1 cellular context compared by ENCODE assay signal in the genomic region with DNA sequence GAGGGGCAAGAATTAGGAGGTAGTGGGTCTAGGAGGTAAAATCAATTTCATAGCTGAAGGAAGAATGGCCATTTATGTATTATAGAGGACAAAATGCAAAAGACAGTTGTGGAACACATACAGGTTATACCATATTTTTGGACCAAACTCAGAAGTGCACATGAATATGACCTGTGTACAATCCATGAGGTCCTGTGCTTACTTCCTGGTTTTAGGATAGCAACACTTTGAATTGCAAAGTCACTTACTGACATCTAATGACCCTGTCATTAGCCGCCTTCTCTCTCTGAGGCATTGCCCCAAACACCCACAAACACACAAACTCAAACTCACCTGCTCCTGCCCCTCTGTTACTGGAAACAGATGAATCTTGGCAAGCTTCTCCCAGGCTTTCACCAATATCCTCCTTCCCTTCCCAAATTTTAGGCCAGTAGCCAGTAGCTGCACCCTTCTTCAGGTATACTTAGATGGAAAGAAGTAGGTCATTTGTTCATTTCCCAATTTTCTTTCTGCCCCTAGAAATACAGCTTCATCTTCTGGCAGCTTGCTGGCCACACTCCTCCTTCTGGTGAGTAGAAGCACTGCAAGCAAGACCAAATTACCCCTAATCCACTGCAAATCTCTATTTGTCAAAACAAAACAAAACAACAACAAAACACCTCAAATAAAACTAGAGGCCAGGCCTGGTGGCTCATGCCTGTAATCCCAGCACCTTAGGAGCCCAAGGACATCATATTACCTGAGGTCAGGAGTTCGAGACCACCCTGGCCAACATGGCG.
TF ChIP-seq lines count a peak whose summit lies in the region.

No MANE protein-coding gene starts in this region.

TF ChIP-seq in HepG2, 621 proteins besides CTCF, POLR2A, EP300 and RAD21:
- TF ChIP-seq ZNF143 (CRISPR knock-in tag; IDR thresholded peaks at IDR 0.05) (0 out of 2 replicates have a peak, but pooled peaks have one; percentile 28), ZNF224 (CRISPR knock-in tag; IDR thresholded peaks at IDR 0.05) (no peak), SMC3 (IDR thresholded peaks at IDR 0.05; ENCODE audit: low read length) (peak; percentile 69), THAP11 (CRISPR knock-in tag; IDR thresholded peaks at IDR 0.05) (0 out of 2 replicates have a peak, but pooled peaks have one; percentile 13), STAG1 (CRISPR knock-in tag; IDR thresholded peaks at IDR 0.05) (peak; percentile 46), GFI1 (CRISPR knock-in tag; IDR thresholded peaks at IDR 0.05; ENCODE audit: borderline replicate concordance) (no peak)
- TF ChIP-seq, protein P1, sequence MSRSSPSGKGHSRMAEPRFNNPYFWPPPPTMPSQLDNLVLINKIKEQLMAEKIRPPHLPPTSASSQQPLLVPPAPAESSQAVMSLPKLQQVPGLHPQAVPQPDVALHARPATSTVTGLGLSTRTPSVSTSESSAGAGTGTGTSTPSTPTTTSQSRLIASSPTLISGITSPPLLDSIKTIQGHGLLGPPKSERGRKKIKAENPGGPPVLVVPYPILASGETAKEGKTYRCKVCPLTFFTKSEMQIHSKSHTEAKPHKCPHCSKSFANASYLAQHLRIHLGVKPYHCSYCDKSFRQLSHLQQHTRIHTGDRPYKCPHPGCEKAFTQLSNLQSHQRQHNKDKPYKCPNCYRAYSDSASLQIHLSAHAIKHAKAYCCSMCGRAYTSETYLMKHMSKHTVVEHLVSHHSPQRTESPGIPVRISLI (CRISPR knock-in tag; IDR thresholded peaks at IDR 0.05; ENCODE audit: borderline replicate concordance): no peak
